ENCODE assay signal across 8 cellular contexts in genomic region chr4:70721747-70722146, GRCh38. TPM values are rescaled to one million over a fixed set of nuclear protein-coding genes. Genes with fewer than 3 reads are reported as not detected.
DNase-seq lines count a peak whose midpoint lies in the region; ATAC-seq and TF ChIP-seq lines count a peak whose summit lies in the region.

Gene RUFY3, plus strand, starts transcription at chr4:70721964. Its CDS starts 610 bp downstream, at chr4:70722574.

- in situ Hi-C loops in Panc1 (cut with HindIII; ENCODE audit: low pct_unique_long_range_greater_than_20kb, low sequenced_read_pairs) = no loop called here

- no peaks in the 10 kb centered on the region for H3K9me2 ChIP-seq in HCT116 (ENCODE audit: insufficient read depth)

- TF ChIP-seq CTCF in A673 (conservative IDR thresholded peaks at IDR 0.05; ENCODE audit: low read depth, low read length) (no peak), HCT116 (IDR thresholded peaks at IDR 0.05 in 2 of 3, conservative IDR thresholded peaks at IDR 0.05 in 1 of 3; ENCODE audit: borderline replicate concordance in 1 of 3, insufficient read depth in 1 of 3, low read depth in 2 of 3, low read length in 2 of 3) (no peak), Panc1 (IDR thresholded peaks at IDR 0.05) (no peak)

- CTCF ChIA-PET in A673 (lab: Charles Lee) (no interaction called here), HCT116 (lab: Charles Lee) (interaction anchor here (1.8 kb wide), 1 partner anchor 14 kb away, joined by 10 read pairs; no protein-coding TSS in a partner anchor), Panc1 (lab: Charles Lee) (no interaction called here)

- H3K36me3 ChIP-seq in A673 (ENCODE audit: insufficient read depth, low read length, poor library complexity, severe bottlenecking) (no peaks in the 10 kb centered on the region), HCT116 (ENCODE audit: control insufficient read depth in 1 of 2, insufficient read depth in 2 of 2, low read length in 2 of 2) (no peaks in the 10 kb centered on the region), Panc1 (ENCODE audit: control insufficient read depth, insufficient read depth, low read length) (no peaks in the 10 kb centered on the region)

- ATAC-seq in HCT116 (peak; percentile 44), Panc1 (peak; percentile 73), GM21825 (IDR thresholded peaks at IDR 0.05; ENCODE audit: unreplicated experiment) (no peak), HG03135 (IDR thresholded peaks at IDR 0.05; ENCODE audit: unreplicated experiment) (no peak)

- peaks cover 14% of the 10 kb centered on the region; the same call in 1 of the 2 replicates for H3K79me2 ChIP-seq in HCT116 (ENCODE audit: insufficient read depth, low read length)

- H3K4me1 ChIP-seq in A673 (ENCODE audit: insufficient read depth, low read length, poor library complexity, severe bottlenecking) (no peaks in the 10 kb centered on the region), HCT116 (ENCODE audit: control insufficient read depth in 1 of 2, insufficient read depth in 2 of 2, low read length in 2 of 2) (peaks cover 0 to 3% of the 10 kb centered on the region in 2 experiments; a peak in 1 of 4 replicates), Panc1 (ENCODE audit: control insufficient read depth, insufficient read depth, low read length) (peaks cover 6% of the 10 kb centered on the region)

- no peak within 1 kb of the TSS for H3K27ac ChIP-seq in A673 (ENCODE audit: low read depth, low read length, poor library complexity, severe bottlenecking)
- H3K27ac ChIP-seq in HCT116 (ENCODE audit: low read depth, low read length) = no peak within 1 kb of the TSS
- peak within 1 kb of the TSS; percentile 48; the same call in 1 of the 2 replicates for H3K27ac ChIP-seq in Panc1 (ENCODE audit: low read length)
- peak within 1 kb of the TSS; percentile 82 for H3K27ac ChIP-seq in temporal lobe (ENCODE audit: low read depth, low read length)

- intact Hi-C loops in A673 (cut with micrococcal nuclease; ENCODE audit: unreplicated experiment) (no loop called here), HCT116 (cut with micrococcal nuclease) (no loop called here), Panc1 (cut with micrococcal nuclease; ENCODE audit: unreplicated experiment) (no loop called here)

- H4K20me1 ChIP-seq in HCT116 (ENCODE audit: insufficient read depth) = no peaks in the 10 kb centered on the region

- H3K9ac ChIP-seq in HCT116 (ENCODE audit: low read length) = no peak within 1 kb of the TSS

- no peak within 1 kb of the TSS for H2AFZ ChIP-seq in HCT116 (ENCODE audit: low read depth, low read length, poor library complexity, severe bottlenecking)

- H3K4me3 ChIP-seq in A673 (ENCODE audit: low read depth, low read length, poor library complexity, severe bottlenecking) (no peak within 1 kb of the TSS), HCT116 (replicated peaks in 1 of 2; ENCODE audit: low read depth in 1 of 2, low read length in 2 of 2) (no peak within 1 kb of the TSS), Panc1 (ENCODE audit: low read depth in 2 of 2, low read length in 2 of 2) (peak within 1 kb of the TSS; percentile 28 to 29; a peak in 2 of 4 replicates)

- BruUV-seq in A673 (replicated peaks; lab: Mats Ljungman, UMichigan) = no TSS peak
- no TSS peak for BruUV-seq in HCT116 (replicated peaks; lab: Mats Ljungman, UMichigan)
- BruUV-seq in Panc1 (replicated peaks; lab: Mats Ljungman, UMichigan) = no TSS peak

- TF ChIP-seq POLR2A in HCT116 (IDR thresholded peaks at IDR 0.05; ENCODE audit: borderline replicate concordance, extremely low read depth, insufficient read depth, insufficient read length) = no peak

- RAD21 ChIA-PET in HCT116 (lab: Charles Lee; ENCODE audit: low non-redundant PET in 1 of 2, low total read pairs in 2 of 2, uncharacterized antibody in 2 of 2, unreplicated experiment in 2 of 2) = no interaction called here

- H3K9me3 ChIP-seq in A673 (ENCODE audit: low read depth, low read length, poor library complexity, severe bottlenecking) (no peaks in the 10 kb centered on the region), HCT116 (ENCODE audit: control insufficient read depth in 1 of 2, insufficient read depth in 1 of 2, low read depth in 1 of 2, low read length in 2 of 2) (no peaks in the 10 kb centered on the region), Panc1 (ENCODE audit: control insufficient read depth, insufficient read depth, low read depth, low read length) (no peaks in the 10 kb centered on the region)

- no peak within 1 kb of the TSS for H3K4me2 ChIP-seq in HCT116 (ENCODE audit: low read length)

- no peak for TF ChIP-seq RAD21 in HCT116 (IDR thresholded peaks at IDR 0.05; ENCODE audit: low read depth)

- H3K27me3 ChIP-seq in A673 (replicated peaks; ENCODE audit: insufficient read depth, low read depth, low read length, poor library complexity) = no peaks in the 10 kb centered on the region
- H3K27me3 ChIP-seq in HCT116 (ENCODE audit: insufficient read depth, low read length) = no peaks in the 10 kb centered on the region
- no peaks in the 10 kb centered on the region for H3K27me3 ChIP-seq in Panc1 (ENCODE audit: control insufficient read depth, insufficient read depth, low read length)

- DNase-seq in A673 (ENCODE audit: low spot score) (peak; percentile 38), HCT116 (ENCODE audit: low read depth, low spot score) (no peak), Panc1 (ENCODE audit: low read depth, low spot score) (no peak), dermis microvascular lymphatic vessel endothelial cell (ENCODE audit: low read depth in 2 of 2) (peak in 1 of 2 donors; percentile 61), lung microvascular endothelial cell (ENCODE audit: low read depth in 2 of 2) (peak; percentile 70 to 73)

- POLR2A ChIA-PET in A673 (lab: Charles Lee; ENCODE audit: low non-redundant PET) = interaction anchor here (0.7 kb wide), 1 partner anchor 13 kb away, joined by 4 read pairs; no protein-coding TSS in a partner anchor
- POLR2A ChIA-PET in HCT116 (lab: Charles Lee) = no interaction called here
- POLR2A ChIA-PET in Panc1 (lab: Charles Lee) = interaction anchor here (0.6 to 1.1 kb wide), 2 partner anchors 9 to 14 kb away, joined by 3 to 5 read pairs; no protein-coding TSS in a partner anchor

TF ChIP-seq in HCT116, 20 proteins besides CTCF, POLR2A, EP300 and RAD21 (continues in another document):
- TF ChIP-seq ATF3 (IDR thresholded peaks at IDR 0.05) (no peak), POLR2AphosphoS5 (IDR thresholded peaks at IDR 0.05; ENCODE audit: low read depth, low read length) (no peak), EZH2 (IDR thresholded peaks at IDR 0.05) (no peak), EZH2phosphoT487 (IDR thresholded peaks at IDR 0.05; ENCODE audit: borderline replicate concordance) (no peak), ELF1 (IDR thresholded peaks at IDR 0.05; ENCODE audit: borderline replicate concordance, low read depth) (no peak), JUND (IDR thresholded peaks at IDR 0.05) (no peak), SRF (IDR thresholded peaks at IDR 0.05; ENCODE audit: low read depth) (no peak), TCF7L2 (IDR thresholded peaks at IDR 0.05; ENCODE audit: borderline replicate concordance, extremely low read depth, insufficient read depth, insufficient read length) (no peak), ZNF274 (IDR thresholded peaks at IDR 0.05; ENCODE audit: low read depth, low read length) (no peak), SIN3A (IDR thresholded peaks at IDR 0.05; ENCODE audit: low read depth) (no peak), EGR1 (IDR thresholded peaks at IDR 0.05; ENCODE audit: low read depth) (no peak), ZBTB33 (IDR thresholded peaks at IDR 0.05; ENCODE audit: extremely low read depth, insufficient replicate concordance, low read length) (no peak)

RNA-seq across cellular contexts. Expression of gene RUFY3, which starts in this region (rescaled TPM):
- total RNA-seq in A673 (2021) = 25.1 and 27.5 TPM in 2 replicates
- 32.9 TPM for total RNA-seq in HCT116 (2021; ENCODE audit: unreplicated experiment)
- polyA plus RNA-seq in HCT116 (2012) = 9.0 and 9.6 TPM in 2 replicates
- 29.6 TPM for total RNA-seq in Panc1 (2021; ENCODE audit: unreplicated experiment)
- polyA plus RNA-seq in Panc1 (2012; ENCODE audit: insufficient read length) = 16.2 TPM
- total RNA-seq in dermis microvascular lymphatic vessel endothelial cell = 25.4 and 29.6 TPM in 2 replicates
- total RNA-seq in lung microvascular endothelial cell = 21.8 and 30.2 TPM in 2 replicates
- total RNA-seq in temporal lobe = 387 TPM

Comparison
In these comparisons a context has a peak if more than half of its experiments do, and no peak if none do; other contexts are left out.
1. RNA of gene RUFY3 (total RNA-seq): 387 TPM in temporal lobe (single experiment); 32.9 TPM in HCT116 (single experiment), 21.8 to 30.2 TPM in lung microvascular endothelial cell, 29.6 TPM in Panc1 (single experiment), 25.4 to 29.6 TPM in dermis microvascular lymphatic vessel endothelial cell and 25.1 to 27.5 TPM in A673; every median in the first group is over 10 times any median in the second.
2. DNase-seq: peak in A673 (single experiment) and lung microvascular endothelial cell (2 of 2); none in HCT116 (single experiment) and Panc1 (single experiment).
3. H3K27ac ChIP-seq: peak in Panc1 (single experiment) and temporal lobe (single experiment); none in A673 (single experiment) and HCT116 (single experiment).
4. H3K4me3 ChIP-seq: peak in Panc1 (2 of 2); none in A673 (single experiment) and HCT116 (0 of 2).
5. ATAC-seq: peak in HCT116 (single experiment) and Panc1 (single experiment); none in GM21825 (single experiment) and HG03135 (single experiment).